21 cellular contexts compared by ENCODE assay signal in genomic region chr6:168915242-168915641, GRCh38.
"Had no signal": no experiment of that assay in that cellular context is flagged by ENCODE, and none has a peak within 500 bp of the region (broad histone marks: within the 10 kb centered on the region; RNA-seq: fewer than 3 reads in every experiment).

No MANE protein-coding gene starts in this region.

- H3K27me3 ChIP-seq: gastroesophageal sphincter, right atrium auricular region, testis, tibial nerve had no signal

- H3K4me1 ChIP-seq: testis had no signal

- H3K9me3 ChIP-seq: esophagus squamous epithelium, gastroesophageal sphincter, right atrium auricular region, testis, tibial nerve had no signal

- H3K4me1 Mint-ChIP-seq: naive thymus-derived CD8-positive, alpha-beta T cell had no signal

- H3K27me3 Mint-ChIP-seq: dendritic cell treated with granulocyte-macrophage colony-stimulating factor and Interleukin-4, amounts not matched to agents 40 ng/mL and 50 ng/mL, for 4 days had no signal

- H3K4me3 Mint-ChIP-seq: dendritic cell treated with granulocyte-macrophage colony-stimulating factor and Interleukin-4, amounts not matched to agents 40 ng/mL and 50 ng/mL, for 4 days; effector memory CD8-positive, alpha-beta T cell; immature natural killer cell; naive thymus-derived CD8-positive, alpha-beta T cell; stimulated activated effector memory CD8-positive, alpha-beta T cell treated with anti-CD3 and anti-CD28 coated beads, Interleukin-12 subunit alpha, Interleukin-12 subunit beta, amount 100 ng/mL, for 72 hours had no signal

- DNase-seq: effector memory CD8-positive, alpha-beta T cell; esophagus squamous epithelium; foreskin fibroblast; glutamatergic neuron; immature natural killer cell; kidney; left cardiac atrium; left ventricle myocardium superior; mesenchymal stem cell; midbrain; naive thymus-derived CD8-positive, alpha-beta T cell; stimulated activated CD4-positive, alpha-beta T cell treated with anti-CD3 and anti-CD28 coated beads, Interleukin-4, amount 100 ng/mL, for 1 hour; stimulated activated CD8-positive, alpha-beta memory T cell treated with anti-CD3 and anti-CD28 coated beads, Interleukin-4, amount 100 ng/mL, for 48 hours; stimulated activated naive CD8-positive, alpha-beta T cell treated with anti-CD3 and anti-CD28 coated beads, Interleukin-15, Interleukin-2, amounts not matched to agents 100 U/mL and 50 U/mL, for 24 hours; testis had no signal

- FAIRE-seq: kidney had no signal

- H3K4me3 ChIP-seq: esophagus squamous epithelium, gastroesophageal sphincter, lung, right atrium auricular region, tibial nerve had no signal

- H3K36me3 Mint-ChIP-seq: immature natural killer cell; naive thymus-derived CD8-positive, alpha-beta T cell had no signal

- H3K27ac Mint-ChIP-seq: dendritic cell treated with granulocyte-macrophage colony-stimulating factor and Interleukin-4, amounts not matched to agents 40 ng/mL and 50 ng/mL, for 4 days; immature natural killer cell; naive thymus-derived CD8-positive, alpha-beta T cell; stimulated activated effector memory CD8-positive, alpha-beta T cell treated with anti-CD3 and anti-CD28 coated beads, Interleukin-12 subunit alpha, Interleukin-12 subunit beta, amount 100 ng/mL, for 72 hours had no signal

- H3K9me3 Mint-ChIP-seq: immature natural killer cell; naive thymus-derived CD8-positive, alpha-beta T cell; stimulated activated effector memory CD8-positive, alpha-beta T cell treated with anti-CD3 and anti-CD28 coated beads, Interleukin-12 subunit alpha, Interleukin-12 subunit beta, amount 100 ng/mL, for 72 hours had no signal

- H3K27ac ChIP-seq: esophagus squamous epithelium, gastroesophageal sphincter, right atrium auricular region, testis, tibial nerve had no signal

- H3K36me3 ChIP-seq: esophagus squamous epithelium, gastroesophageal sphincter, right atrium auricular region, tibial nerve had no signal
